Comparison of ENCODE assay signal across 1 cellular context in the genomic region with DNA sequence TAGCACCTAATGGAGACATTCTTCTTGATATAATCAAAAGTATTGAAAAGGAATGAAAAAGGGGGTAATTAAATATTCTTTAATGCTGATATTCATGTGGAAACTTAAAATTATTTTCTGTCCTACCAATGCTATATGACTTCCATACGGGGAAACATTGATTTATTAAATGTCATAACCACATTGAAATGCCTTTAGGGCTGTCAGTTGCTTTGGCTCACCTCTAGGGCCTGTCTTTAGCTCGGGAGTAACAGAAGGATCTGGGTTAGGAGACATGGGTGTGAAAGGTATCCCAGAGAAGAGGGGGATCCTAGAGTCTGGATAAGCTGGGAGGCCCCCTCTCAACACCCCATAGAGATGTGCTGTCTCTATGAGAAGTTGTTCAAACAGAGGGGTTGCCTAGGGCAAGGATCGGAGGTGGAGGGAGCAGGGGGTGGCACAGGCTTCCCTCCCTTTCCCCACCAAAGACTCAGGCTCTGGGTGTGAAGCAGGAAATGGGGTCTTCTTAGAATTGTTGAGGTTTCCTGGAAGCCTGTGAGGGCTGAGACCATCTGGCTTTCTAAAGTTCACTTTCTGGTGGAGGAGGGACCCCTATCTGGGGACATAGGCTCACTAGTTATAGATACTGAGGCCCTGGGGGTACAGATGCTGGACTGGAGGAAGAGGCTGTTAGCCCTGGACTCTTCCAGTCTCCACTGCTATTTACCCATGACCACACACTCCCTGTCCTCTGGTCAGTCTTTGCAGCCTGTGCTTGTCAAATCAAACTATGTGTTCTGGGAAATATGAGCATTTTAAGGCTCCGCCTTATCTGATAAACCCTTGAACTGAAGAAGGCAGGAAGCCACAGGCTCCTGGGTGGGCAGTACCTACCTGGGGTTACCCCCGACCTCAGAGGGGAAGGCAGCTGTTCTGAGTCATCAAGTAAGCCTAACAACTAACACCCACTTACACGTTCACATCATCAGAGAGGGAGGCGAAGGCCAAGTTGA.
A peak's percentile ranks its signal among the peaks of the same experiment; 100 is the strongest.
TF ChIP-seq lines count a peak whose summit lies in the region.

No MANE protein-coding gene starts in this region.

TF ChIP-seq in GM12878, 131 proteins besides CTCF, POLR2A, EP300 and RAD21 (continued from another document):
- TF ChIP-seq ZBTB11 (CRISPR knock-in tag; IDR thresholded peaks at IDR 0.05) (no peak), JUNB (IDR thresholded peaks at IDR 0.05) (peak; percentile 59), POLR2AphosphoS5 (IDR thresholded peaks at IDR 0.05; ENCODE audit: low read length) (no peak), TCF12 (IDR thresholded peaks at IDR 0.05; ENCODE audit: low read depth, low read length) (peak; percentile 63; the same call in 1 of the 2 replicates), PAX5 (IDR thresholded peaks at IDR 0.05; ENCODE audit: borderline replicate concordance, low read depth, low read length) (no peak), ZNF24 (IDR thresholded peaks at IDR 0.05) (no peak), RUNX3 (IDR thresholded peaks at IDR 0.05; ENCODE audit: low read length) (peak; percentile 74), DPF2 (IDR thresholded peaks at IDR 0.05) (peak; percentile 32; the same call in 1 of the 2 replicates), ESRRA (IDR thresholded peaks at IDR 0.05; ENCODE audit: low read length) (no peak), NR2F1 (conservative IDR thresholded peaks at IDR 0.05) (0 out of 2 replicates have a peak, but pooled peaks have one; percentile 19), BCL11A (IDR thresholded peaks at IDR 0.05; ENCODE audit: low read depth, low read length) (peak; percentile 28; the same call in 1 of the 2 replicates), MTA2 (IDR thresholded peaks at IDR 0.05; ENCODE audit: low read depth) (peak; percentile 29; the same call in 1 of the 2 replicates), TARDBP (IDR thresholded peaks at IDR 0.05; ENCODE audit: borderline replicate concordance) (no peak), IKZF1 (conservative IDR thresholded peaks at IDR 0.05) (peak; percentile 22), SMAD1 (IDR thresholded peaks at IDR 0.05; ENCODE audit: low read depth, partially characterized antibody) (no peak)
- TF ChIP-seq, protein P1, sequence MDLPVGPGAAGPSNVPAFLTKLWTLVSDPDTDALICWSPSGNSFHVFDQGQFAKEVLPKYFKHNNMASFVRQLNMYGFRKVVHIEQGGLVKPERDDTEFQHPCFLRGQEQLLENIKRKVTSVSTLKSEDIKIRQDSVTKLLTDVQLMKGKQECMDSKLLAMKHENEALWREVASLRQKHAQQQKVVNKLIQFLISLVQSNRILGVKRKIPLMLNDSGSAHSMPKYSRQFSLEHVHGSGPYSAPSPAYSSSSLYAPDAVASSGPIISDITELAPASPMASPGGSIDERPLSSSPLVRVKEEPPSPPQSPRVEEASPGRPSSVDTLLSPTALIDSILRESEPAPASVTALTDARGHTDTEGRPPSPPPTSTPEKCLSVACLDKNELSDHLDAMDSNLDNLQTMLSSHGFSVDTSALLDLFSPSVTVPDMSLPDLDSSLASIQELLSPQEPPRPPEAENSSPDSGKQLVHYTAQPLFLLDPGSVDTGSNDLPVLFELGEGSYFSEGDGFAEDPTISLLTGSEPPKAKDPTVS (IDR thresholded peaks at IDR 0.05; ENCODE audit: low read depth, low read length): no peak
- TF ChIP-seq, protein P2, sequence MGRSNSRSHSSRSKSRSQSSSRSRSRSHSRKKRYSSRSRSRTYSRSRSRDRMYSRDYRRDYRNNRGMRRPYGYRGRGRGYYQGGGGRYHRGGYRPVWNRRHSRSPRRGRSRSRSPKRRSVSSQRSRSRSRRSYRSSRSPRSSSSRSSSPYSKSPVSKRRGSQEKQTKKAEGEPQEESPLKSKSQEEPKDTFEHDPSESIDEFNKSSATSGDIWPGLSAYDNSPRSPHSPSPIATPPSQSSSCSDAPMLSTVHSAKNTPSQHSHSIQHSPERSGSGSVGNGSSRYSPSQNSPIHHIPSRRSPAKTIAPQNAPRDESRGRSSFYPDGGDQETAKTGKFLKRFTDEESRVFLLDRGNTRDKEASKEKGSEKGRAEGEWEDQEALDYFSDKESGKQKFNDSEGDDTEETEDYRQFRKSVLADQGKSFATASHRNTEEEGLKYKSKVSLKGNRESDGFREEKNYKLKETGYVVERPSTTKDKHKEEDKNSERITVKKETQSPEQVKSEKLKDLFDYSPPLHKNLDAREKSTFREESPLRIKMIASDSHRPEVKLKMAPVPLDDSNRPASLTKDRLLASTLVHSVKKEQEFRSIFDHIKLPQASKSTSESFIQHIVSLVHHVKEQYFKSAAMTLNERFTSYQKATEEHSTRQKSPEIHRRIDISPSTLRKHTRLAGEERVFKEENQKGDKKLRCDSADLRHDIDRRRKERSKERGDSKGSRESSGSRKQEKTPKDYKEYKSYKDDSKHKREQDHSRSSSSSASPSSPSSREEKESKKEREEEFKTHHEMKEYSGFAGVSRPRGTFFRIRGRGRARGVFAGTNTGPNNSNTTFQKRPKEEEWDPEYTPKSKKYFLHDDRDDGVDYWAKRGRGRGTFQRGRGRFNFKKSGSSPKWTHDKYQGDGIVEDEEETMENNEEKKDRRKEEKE (IDR thresholded peaks at IDR 0.05): no peak
- TF ChIP-seq, protein P3, sequence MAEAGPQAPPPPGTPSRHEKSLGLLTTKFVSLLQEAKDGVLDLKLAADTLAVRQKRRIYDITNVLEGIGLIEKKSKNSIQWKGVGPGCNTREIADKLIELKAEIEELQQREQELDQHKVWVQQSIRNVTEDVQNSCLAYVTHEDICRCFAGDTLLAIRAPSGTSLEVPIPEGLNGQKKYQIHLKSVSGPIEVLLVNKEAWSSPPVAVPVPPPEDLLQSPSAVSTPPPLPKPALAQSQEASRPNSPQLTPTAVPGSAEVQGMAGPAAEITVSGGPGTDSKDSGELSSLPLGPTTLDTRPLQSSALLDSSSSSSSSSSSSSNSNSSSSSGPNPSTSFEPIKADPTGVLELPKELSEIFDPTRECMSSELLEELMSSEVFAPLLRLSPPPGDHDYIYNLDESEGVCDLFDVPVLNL (IDR thresholded peaks at IDR 0.05; ENCODE audit: low read depth, low read length): no peak
